ENCODE assay signal across 26 cellular contexts in genomic region chr20:50682065-50682464, GRCh38. TPM values are rescaled to one million over a fixed set of nuclear protein-coding genes. Genes with fewer than 3 reads are reported as not detected.
"Had no signal": no experiment of that assay in that cellular context is flagged by ENCODE, and none has a peak within 500 bp of the region (broad histone marks: within the 10 kb centered on the region; RNA-seq: fewer than 3 reads in every experiment).

No MANE protein-coding gene starts in this region.

- FAIRE-seq: keratinocyte, pancreas had no signal

- H3K4me1 Mint-ChIP-seq: naive thymus-derived CD8-positive, alpha-beta T cell; neural crest cell; stimulated activated memory B cell treated with anti-CD40 and anti-IgM and Interleukin-4, amounts not matched to agents 10 μg/mL and 1 μg/mL and 100 μg/mL, for 72 hours; stimulated activated naive CD8-positive, alpha-beta T cell treated with anti-CD3 and anti-CD28 coated beads, Interleukin-15, amount 100 ng/mL, for 72 hours had no signal

- H3K9me3 Mint-ChIP-seq: neural crest cell; stimulated activated naive CD8-positive, alpha-beta T cell treated with anti-CD3 and anti-CD28 coated beads, Interleukin-15, amount 100 ng/mL, for 72 hours; type B pancreatic cell had no signal

- H3K27ac ChIP-seq: left lung, lower lobe of right lung, prostate gland, tibial nerve, uterus had no signal

- ATAC-seq: left colon; left lung; naive thymus-derived CD8-positive, alpha-beta T cell; pancreas; right cardiac atrium; stimulated activated memory B cell treated with anti-CD40 and anti-IgM and Interleukin-4, amounts not matched to agents 10 μg/mL and 1 μg/mL and 100 μg/mL, for 72 hours; stimulated activated naive CD8-positive, alpha-beta T cell treated with anti-CD3 and anti-CD28 coated beads, Interleukin-15, amount 100 ng/mL, for 72 hours had no signal

- DNase-seq: left colon; left lung; lower lobe of right lung; mammary epithelial cell; mesenchymal stem cell; naive thymus-derived CD8-positive, alpha-beta T cell; nucleus accumbens; pancreas; posterior cingulate gyrus; retina; right cardiac atrium; stimulated activated CD4-positive, alpha-beta T cell treated with anti-CD3 and anti-CD28 coated beads, Interleukin-1b, Interleukin-23, amount 100 ng/mL, for 48 hours; stimulated activated CD4-positive, alpha-beta T cell treated with anti-CD3 and anti-CD28 coated beads, Interleukin-2, amount 100 ng/mL, for 48 hours; stimulated activated CD4-positive, alpha-beta T cell treated with anti-CD3 and anti-CD28 coated beads, Interleukin-4, amount 100 ng/mL, for 4 hours; stimulated activated CD8-positive, alpha-beta memory T cell treated with anti-CD3 and anti-CD28 coated beads, Interleukin-4, amount 100 ng/mL, for 48 hours; stimulated activated naive CD4-positive, alpha-beta T cell treated with Interleukin-2 at 50 U/mL for 16 hours; stimulated activated naive CD8-positive, alpha-beta T cell treated with anti-CD3 and anti-CD28 coated beads, Interleukin-15, amount 100 ng/mL, for 72 hours; substantia nigra; uterus had no signal

- H3K9me3 ChIP-seq: left lung, lower lobe of right lung, pancreas, prostate gland, tibial nerve, uterus had no signal

- H3K36me3 Mint-ChIP-seq: naive thymus-derived CD8-positive, alpha-beta T cell; stimulated activated memory B cell treated with anti-CD40 and anti-IgM and Interleukin-4, amounts not matched to agents 10 μg/mL and 1 μg/mL and 100 μg/mL, for 72 hours; type B pancreatic cell had no signal

- H3K4me3 Mint-ChIP-seq: naive thymus-derived CD8-positive, alpha-beta T cell; neural crest cell; stimulated activated memory B cell treated with anti-CD40 and anti-IgM and Interleukin-4, amounts not matched to agents 10 μg/mL and 1 μg/mL and 100 μg/mL, for 72 hours; stimulated activated naive CD8-positive, alpha-beta T cell treated with anti-CD3 and anti-CD28 coated beads, Interleukin-15, amount 100 ng/mL, for 72 hours; type B pancreatic cell had no signal

- H3K27ac Mint-ChIP-seq: naive thymus-derived CD8-positive, alpha-beta T cell; stimulated activated memory B cell treated with anti-CD40 and anti-IgM and Interleukin-4, amounts not matched to agents 10 μg/mL and 1 μg/mL and 100 μg/mL, for 72 hours; stimulated activated naive CD8-positive, alpha-beta T cell treated with anti-CD3 and anti-CD28 coated beads, Interleukin-15, amount 100 ng/mL, for 72 hours; type B pancreatic cell had no signal

- H3K4me1 ChIP-seq: left lung, lower lobe of right lung, prostate gland had no signal

- H3K4me3 ChIP-seq: left lung, lower lobe of right lung, pancreas, prostate gland, smooth muscle cell, tibial nerve, uterus had no signal

- H3K4me2 ChIP-seq: smooth muscle cell had no signal

- H3K27me3 ChIP-seq: left lung, pancreas, tibial nerve, uterus had no signal

- H3K36me3 ChIP-seq: left lung, lower lobe of right lung, pancreas, prostate gland, tibial nerve, uterus had no signal

RNA-seq across cellular contexts. Expression of gene RIPOR3, which starts 9.3 kb away (rescaled TPM):
- total RNA-seq: naive thymus-derived CD8-positive, alpha-beta T cell had no signal
- polyA plus RNA-seq: mammary epithelial cell had no signal
